Comparison of ENCODE assay signal across 27 cellular contexts in the genomic region with DNA sequence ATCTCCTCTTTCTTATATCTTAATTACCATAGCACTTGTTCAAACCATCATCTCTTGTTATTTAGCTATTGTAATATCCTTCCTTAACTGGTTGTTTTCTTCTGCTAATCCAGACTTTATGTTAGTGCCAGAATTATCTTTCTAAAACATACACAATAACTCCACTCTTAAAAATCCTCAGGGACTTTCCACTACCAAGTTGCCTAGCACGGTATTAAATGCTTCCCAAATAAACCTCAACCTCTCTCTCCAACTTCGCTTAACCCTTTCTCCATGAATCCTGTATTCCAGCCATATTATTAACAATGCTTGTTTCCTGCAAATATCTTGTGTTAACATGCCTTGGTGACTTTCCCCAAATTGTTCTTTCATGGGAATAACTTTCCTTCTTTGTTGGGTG.
"Had no signal": no experiment of that assay in that cellular context is flagged by ENCODE, and none has a peak within 500 bp of the region (broad histone marks: within the 10 kb centered on the region; RNA-seq: fewer than 3 reads in every experiment).

No MANE protein-coding gene starts in this region.

- ATAC-seq: left colon; left lung; lower lobe of right lung; naive thymus-derived CD8-positive, alpha-beta T cell; pancreas; right cardiac atrium; stimulated activated effector memory CD8-positive, alpha-beta T cell treated with anti-CD3 and anti-CD28 coated beads, Interleukin-12 subunit alpha, Interleukin-12 subunit beta, amount 100 ng/mL, for 72 hours; upper lobe of right lung had no signal

- H3K27me3 Mint-ChIP-seq: naive thymus-derived CD8-positive, alpha-beta T cell; stimulated activated naive CD8-positive, alpha-beta T cell treated with anti-CD3 and anti-CD28 coated beads, Interleukin-15, Interleukin-2, amounts not matched to agents 100 ng/mL and 50 ng/mL, for 24 hours had no signal

- H3K27ac Mint-ChIP-seq: nephron; stimulated activated effector memory CD8-positive, alpha-beta T cell treated with anti-CD3 and anti-CD28 coated beads, Interleukin-12 subunit alpha, Interleukin-12 subunit beta, amount 100 ng/mL, for 72 hours; stimulated activated naive CD8-positive, alpha-beta T cell treated with anti-CD3 and anti-CD28 coated beads, Interleukin-15, Interleukin-2, amounts not matched to agents 100 ng/mL and 50 ng/mL, for 24 hours had no signal

- H3K4me3 ChIP-seq: left lung, lower lobe of right lung, pancreas, prostate gland, sigmoid colon, spleen, suprapubic skin, thoracic aorta, tibial artery, upper lobe of right lung had no signal

- DNase-seq: hippocampal formation; left colon; left lung; lower lobe of right lung; mammary epithelial cell; mesenchymal stem cell; naive thymus-derived CD8-positive, alpha-beta T cell; nucleus accumbens; pancreas; posterior cingulate gyrus; retina; right cardiac atrium; sigmoid colon; small intestine; spleen; stimulated activated CD4-positive, alpha-beta T cell treated with anti-CD3 and anti-CD28 coated beads, Interleukin-4, amount 100 ng/mL, for 24 hours; stimulated activated naive CD4-positive, alpha-beta T cell; tibial artery; trophoblast cell; upper lobe of right lung had no signal

- H3K4me3 Mint-ChIP-seq: naive thymus-derived CD8-positive, alpha-beta T cell; nephron; neural crest cell; stimulated activated effector memory CD8-positive, alpha-beta T cell treated with anti-CD3 and anti-CD28 coated beads, Interleukin-12 subunit alpha, Interleukin-12 subunit beta, amount 100 ng/mL, for 72 hours; stimulated activated naive CD8-positive, alpha-beta T cell treated with anti-CD3 and anti-CD28 coated beads, Interleukin-15, Interleukin-2, amounts not matched to agents 100 ng/mL and 50 ng/mL, for 24 hours had no signal

- H3K27ac ChIP-seq: lower lobe of right lung, pancreas, prostate gland, sigmoid colon, spleen, suprapubic skin, thoracic aorta, tibial artery, upper lobe of right lung had no signal

- H3K27me3 ChIP-seq: left lung, pancreas, sigmoid colon, spleen, suprapubic skin, tibial artery, upper lobe of right lung had no signal

- H3K9me3 Mint-ChIP-seq: naive thymus-derived CD8-positive, alpha-beta T cell; nephron; neural crest cell; stimulated activated effector memory CD8-positive, alpha-beta T cell treated with anti-CD3 and anti-CD28 coated beads, Interleukin-12 subunit alpha, Interleukin-12 subunit beta, amount 100 ng/mL, for 72 hours; stimulated activated naive CD8-positive, alpha-beta T cell treated with anti-CD3 and anti-CD28 coated beads, Interleukin-15, Interleukin-2, amounts not matched to agents 100 ng/mL and 50 ng/mL, for 24 hours had no signal

- H3K4me1 ChIP-seq: left lung, lower lobe of right lung, pancreas, prostate gland, suprapubic skin, upper lobe of right lung had no signal

- H3K4me1 Mint-ChIP-seq: neural crest cell had no signal
